In genomic region chr18:7805096-7805495, GRCh38 we compare ENCODE assay signal across 1 cellular context.
TF ChIP-seq lines count a peak whose summit lies in the region.

No MANE protein-coding gene starts in this region.

TF ChIP-seq in neural cell, 6 proteins besides CTCF, POLR2A, EP300 and RAD21 (continued from another document):
- TF ChIP-seq REST (IDR thresholded peaks at IDR 0.05; ENCODE audit: borderline replicate concordance) (no peak), SMC3 (conservative IDR thresholded peaks at IDR 0.05; ENCODE audit: poor library complexity) (no peak), TAF1 (IDR thresholded peaks at IDR 0.05; ENCODE audit: low read depth) (no peak), EZH2 (IDR thresholded peaks at IDR 0.05; ENCODE audit: borderline replicate concordance, insufficient read depth, low read length, poor library complexity, severe bottlenecking) (no peak)
